7 cellular contexts compared by ENCODE assay signal in the genomic region with DNA sequence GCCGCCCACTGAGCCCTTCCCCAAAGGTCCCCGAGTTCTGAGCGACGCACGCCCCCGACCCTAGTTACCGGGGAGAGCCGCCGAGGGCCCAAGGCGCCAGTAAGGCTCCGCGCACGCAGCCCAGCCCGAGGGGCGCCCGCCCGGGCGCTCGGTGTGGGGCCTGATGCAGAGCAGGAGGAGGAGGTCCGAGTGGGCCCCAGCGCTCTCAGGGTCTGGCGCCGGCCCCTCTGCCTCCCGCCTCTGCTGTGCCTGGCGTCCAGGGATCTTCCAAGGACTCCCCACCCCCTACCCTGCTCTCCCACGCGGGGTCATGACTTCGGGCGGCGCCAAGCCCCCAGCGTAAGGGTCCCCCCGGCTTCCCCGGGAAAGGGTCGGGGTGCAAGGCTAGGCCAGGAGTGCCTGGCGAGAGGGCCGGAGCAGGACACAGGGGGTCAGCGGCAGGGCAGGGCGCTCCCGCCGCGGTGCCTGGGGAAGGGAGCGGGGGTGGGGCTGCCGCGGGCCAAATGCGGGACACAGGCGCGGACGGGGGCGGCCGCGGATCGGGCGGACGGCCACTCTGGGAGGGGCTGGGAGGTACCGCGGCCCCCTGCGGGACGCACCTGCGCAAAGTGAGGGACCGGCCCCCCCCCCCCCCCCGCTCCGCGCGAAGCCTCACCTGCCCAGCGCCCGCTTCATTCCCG. TPM values are rescaled to one million over a fixed set of nuclear protein-coding genes. Genes with fewer than 3 reads are reported as not detected.
A peak's percentile ranks its signal among the peaks of the same experiment; 100 is the strongest.
DNase-seq lines count a peak whose midpoint lies in the region; ATAC-seq and TF ChIP-seq lines count a peak whose summit lies in the region.

No MANE protein-coding gene starts in this region.

- peaks cover 7 to 8% of the 10 kb centered on the region in 2 donors for H3K4me1 Mint-ChIP-seq in natural killer cell treated with Interleukin-12 subunit alpha and Interleukin-12 subunit beta and Interleukin-15 and Interleukin-18, amount 100 ng/mL, for 72 hours (ENCODE audit: low read depth in 2 of 2)

- peak overlapping the region; percentile 45 to 59 for H3K27ac Mint-ChIP-seq in natural killer cell treated with Interleukin-12 subunit alpha and Interleukin-12 subunit beta and Interleukin-15 and Interleukin-18, amount 100 ng/mL, for 72 hours

- peak; percentile 86 for DNase-seq in NCI-H146 (lab: John Stamatoyannopoulos, UW)
- peak; percentile 27 for DNase-seq in activated T-cell treated with anti-CD3 and anti-CD28 coated beads for 48 hours (ENCODE audit: low read depth)
- DNase-seq in natural killer cell treated with Interleukin-12 subunit alpha and Interleukin-12 subunit beta and Interleukin-15 and Interleukin-18, amount 100 ng/mL, for 72 hours (ENCODE audit: low spot score), result peak; percentile 65
- DNase-seq in upper lobe of right lung, result peak; percentile 80

- no peaks in the 10 kb centered on the region for H3K27me3 Mint-ChIP-seq in natural killer cell treated with Interleukin-12 subunit alpha and Interleukin-12 subunit beta and Interleukin-15 and Interleukin-18, amount 100 ng/mL, for 72 hours

- H3K27ac ChIP-seq in esophagus (ENCODE audit: low read depth in 2 of 2, low read length in 1 of 2), result peak overlapping the region; percentile 90 to 98
- peak overlapping the region; percentile 78 for H3K27ac ChIP-seq in upper lobe of right lung

- H3K4me3 ChIP-seq in esophagus (ENCODE audit: low read depth in 1 of 2, low read length in 2 of 2) (peak overlapping the region; percentile 78 to 93), upper lobe of right lung (peak overlapping the region; percentile 91)

- H3K36me3 ChIP-seq in esophagus (ENCODE audit: control insufficient read depth in 2 of 2, insufficient read depth in 2 of 2, low read length in 1 of 2) (no peaks in the 10 kb centered on the region), upper lobe of right lung (no peaks in the 10 kb centered on the region)

- no peaks in the 10 kb centered on the region for H3K9me3 Mint-ChIP-seq in natural killer cell treated with Interleukin-12 subunit alpha and Interleukin-12 subunit beta and Interleukin-15 and Interleukin-18, amount 100 ng/mL, for 72 hours

- no peaks in the 10 kb centered on the region for H3K9me3 ChIP-seq in esophagus (ENCODE audit: control insufficient read depth in 2 of 2, insufficient read depth in 1 of 2, low read depth in 1 of 2, low read length in 1 of 2)
- H3K9me3 ChIP-seq in upper lobe of right lung, result no peaks in the 10 kb centered on the region

- TF ChIP-seq CTCF in upper lobe of right lung (IDR thresholded peaks at IDR 0.05), result no peak

- H3K4me1 ChIP-seq in esophagus (ENCODE audit: control insufficient read depth in 2 of 2, insufficient read depth in 2 of 2, low read length in 1 of 2) (no peaks in the 10 kb centered on the region), upper lobe of right lung (peaks cover 6% of the 10 kb centered on the region)

- H3K27me3 ChIP-seq in esophagus (ENCODE audit: control insufficient read depth in 1 of 2, insufficient read depth in 2 of 2, low read length in 2 of 2) (no peaks in the 10 kb centered on the region), upper lobe of right lung (no peaks in the 10 kb centered on the region)

- intact Hi-C loops in upper lobe of right lung (cut with DNase I), result loop anchor here (10.0 kb wide), 1 partner anchor 395 kb away; the partner anchor contains the start of gene APMAP

- ATAC-seq in GM18517 (IDR thresholded peaks at IDR 0.05; ENCODE audit: unreplicated experiment) (peak; percentile 26), HG02642 (IDR thresholded peaks at IDR 0.05; ENCODE audit: poor library complexity, unreplicated experiment) (peak; percentile 32), upper lobe of right lung (peak; percentile 59)
- peak; percentile 42 to 56 for ATAC-seq in natural killer cell treated with Interleukin-12 subunit alpha and Interleukin-12 subunit beta and Interleukin-15 and Interleukin-18, amount 100 ng/mL, for 72 hours

- no peaks in the 10 kb centered on the region for H3K36me3 Mint-ChIP-seq in natural killer cell treated with Interleukin-12 subunit alpha and Interleukin-12 subunit beta and Interleukin-15 and Interleukin-18, amount 100 ng/mL, for 72 hours

- 0% methylated on average over 41 to 67 of the region's 67 CpGs for WGBS in esophagus, 2 donors

- peak overlapping the region; percentile 84 for H3K4me3 Mint-ChIP-seq in natural killer cell treated with Interleukin-12 subunit alpha and Interleukin-12 subunit beta and Interleukin-15 and Interleukin-18, amount 100 ng/mL, for 72 hours

RNA-seq across cellular contexts. Expression of gene ABHD12, which starts 0.6 kb away (rescaled TPM):
- polyA plus RNA-seq in esophagus, result 10 to 100 TPM; 36.9 to 42.3 TPM
- total RNA-seq in natural killer cell treated with Interleukin-12 subunit alpha and Interleukin-12 subunit beta and Interleukin-15 and Interleukin-18, amount 100 ng/mL, for 72 hours, result 10 to 100 TPM; 33.1 to 47.3 TPM
- 45.2 TPM for total RNA-seq in upper lobe of right lung

RNA-seq across cellular contexts. Expression of gene GINS1, which starts 17.5 kb away (rescaled TPM):
- 1 to 10 TPM; 4.1 to 5.9 TPM for polyA plus RNA-seq in esophagus
- 10 to 100 TPM; 17.6 to 36.7 TPM for total RNA-seq in natural killer cell treated with Interleukin-12 subunit alpha and Interleukin-12 subunit beta and Interleukin-15 and Interleukin-18, amount 100 ng/mL, for 72 hours
- total RNA-seq in upper lobe of right lung, result 0.55 TPM

Comparison
In these comparisons a context has a peak if more than half of its experiments do, and no peak if none do; other contexts are left out.
1. Peak in every context shown above with its lines: DNase-seq, ATAC-seq, H3K4me3 ChIP-seq and H3K27ac ChIP-seq.
2. DNase-seq: peak in every context shown above with its lines; median percentile 86 in NCI-H146; 80 in upper lobe of right lung; 65 in natural killer cell treated with Interleukin-12 subunit alpha and Interleukin-12 subunit beta and Interleukin-15 and Interleukin-18, amount 100 ng/mL, for 72 hours; 27 in activated T-cell treated with anti-CD3 and anti-CD28 coated beads for 48 hours.
3. RNA of gene GINS1, which starts 17.5 kb away (total RNA-seq): 17.6 to 36.7 TPM in natural killer cell treated with Interleukin-12 subunit alpha and Interleukin-12 subunit beta and Interleukin-15 and Interleukin-18, amount 100 ng/mL, for 72 hours; 0.55 TPM in upper lobe of right lung (single experiment); every median in the first group is over 10 times any median in the second.